9 cellular contexts compared by ENCODE assay signal in the genomic region with DNA sequence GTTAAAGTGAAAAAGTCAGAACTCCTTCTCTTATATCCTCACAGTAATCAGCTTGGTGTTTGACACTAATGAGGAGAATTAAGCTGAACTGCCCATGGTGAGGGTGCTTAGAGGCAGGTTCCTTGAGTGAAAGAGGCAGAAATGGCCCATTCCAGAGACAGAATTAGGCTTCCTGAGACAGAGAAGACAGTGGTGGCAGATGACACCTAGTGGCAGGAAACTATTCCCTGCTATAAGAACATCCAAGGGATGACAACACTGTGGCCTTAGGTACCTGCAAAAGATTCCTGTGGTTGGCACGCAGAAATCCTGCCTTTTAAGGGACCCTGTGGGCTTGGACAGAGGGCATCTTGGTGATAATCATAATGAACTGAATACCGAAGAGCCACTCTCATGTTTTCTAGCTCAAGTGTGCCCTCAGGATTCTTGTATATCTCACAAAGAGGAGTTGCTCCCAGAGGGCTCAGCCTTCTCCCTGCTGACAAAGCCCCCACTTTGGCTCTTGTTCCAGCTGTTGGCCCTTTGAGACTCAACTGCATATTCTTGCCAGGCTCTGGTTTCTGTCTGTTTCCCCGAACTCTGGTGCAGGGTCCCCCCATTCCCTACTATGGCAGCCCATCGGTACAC. TPM values are rescaled to one million over a fixed set of nuclear protein-coding genes. Genes with fewer than 3 reads are reported as not detected.
DNase-seq lines count a peak whose midpoint lies in the region; ATAC-seq and TF ChIP-seq lines count a peak whose summit lies in the region.
"Had no signal": no experiment of that assay in that cellular context is flagged by ENCODE, and none has a peak within 500 bp of the region (broad histone marks: within the 10 kb centered on the region; RNA-seq: fewer than 3 reads in every experiment).

No MANE protein-coding gene starts in this region.

- peak; percentile 29 to 71 for TF ChIP-seq CTCF in suprapubic skin (IDR thresholded peaks at IDR 0.05)

- 66% methylated on average over 4 of the region's 4 CpGs for WGBS in suprapubic skin

- no peak for TF ChIP-seq POLR2A in suprapubic skin (IDR thresholded peaks at IDR 0.05)

- ATAC-seq in HG03439 (IDR thresholded peaks at IDR 0.05; ENCODE audit: unreplicated experiment) (peak; percentile 51), GM21737 (IDR thresholded peaks at IDR 0.05; ENCODE audit: unreplicated experiment) (no peak)

- H3K4me1 ChIP-seq in suprapubic skin: no peaks in the 10 kb centered on the region

- H3K4me3 ChIP-seq in suprapubic skin: no peak overlapping the region
- H3K4me3 ChIP-seq: skin epidermis had no signal

- H3K27me3 ChIP-seq in suprapubic skin: no peaks in the 10 kb centered on the region

- no peak overlapping the region for H3K27ac ChIP-seq in suprapubic skin
- H3K27ac ChIP-seq: skin epidermis had no signal

- no peaks in the 10 kb centered on the region for H3K36me3 ChIP-seq in suprapubic skin

- H3K9me3 ChIP-seq in suprapubic skin: no peaks in the 10 kb centered on the region

- DNase-seq in EH (ENCODE audit: low read depth) (peak; percentile 71), NCI-H524 treated with DMSO at 0.1 percent for 48 hours (lab: John Stamatoyannopoulos, UW) (peak; percentile 46), brain pericyte (ENCODE audit: low read depth, low spot score) (peak; percentile 11), iris pigment epithelial cell (ENCODE audit: low read depth) (peak; percentile 50), suprapubic skin (ENCODE audit: low spot score in 2 of 2) (no peak), activated gamma-delta T cell treated with Interleukin-2 at 50 U/mL for 16 hours (no peak)

- no peak for TF ChIP-seq EP300 in suprapubic skin (IDR thresholded peaks at IDR 0.05)

RNA-seq across cellular contexts. Expression of a gene that starts 56.0 kb away (rescaled TPM):
- under 1 TPM in 1 of 4 donors, not detected in 3; 0.72 TPM for total RNA-seq in suprapubic skin

Comparison
In these comparisons a context has a peak if more than half of its experiments do, and no peak if none do; other contexts are left out.
1. DNase-seq: peak in EH (single experiment), NCI-H524 treated with DMSO at 0.1 percent for 48 hours (single experiment), brain pericyte (single experiment) and iris pigment epithelial cell (single experiment); none in suprapubic skin (0 of 2) and activated gamma-delta T cell treated with Interleukin-2 at 50 U/mL for 16 hours (single experiment).